Comparison of ENCODE assay signal across 15 cellular contexts in the genomic region with DNA sequence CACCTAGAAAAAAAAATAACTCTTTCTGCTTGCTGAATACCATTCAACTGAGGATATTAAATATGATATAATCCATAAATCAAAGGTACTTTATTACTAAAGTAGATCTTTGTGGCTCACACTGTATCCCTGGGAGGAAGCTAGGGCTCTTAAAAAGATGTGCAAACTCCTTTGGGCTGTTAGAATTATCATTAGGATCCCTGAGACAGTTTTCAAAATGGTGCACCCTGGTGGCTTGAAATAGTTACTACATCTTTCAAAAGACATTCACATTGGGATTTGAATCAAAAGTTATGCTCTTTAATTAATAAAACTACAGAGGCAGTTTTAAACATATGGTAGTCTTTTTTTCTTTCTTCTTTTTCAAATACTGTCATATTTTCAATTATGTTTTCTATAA.
DNase-seq lines count a peak whose midpoint lies in the region; ATAC-seq and TF ChIP-seq lines count a peak whose summit lies in the region.
"Had no signal": no experiment of that assay in that cellular context is flagged by ENCODE, and none has a peak within 500 bp of the region (broad histone marks: within the 10 kb centered on the region; RNA-seq: fewer than 3 reads in every experiment).

No MANE protein-coding gene starts in this region.

- H3K27ac ChIP-seq in A673 (ENCODE audit: low read depth, low read length, poor library complexity, severe bottlenecking): no peak overlapping the region
- no peak overlapping the region for H3K27ac ChIP-seq in PC-3 (ENCODE audit: low read length)
- no peak overlapping the region for H3K27ac ChIP-seq in suprapubic skin
- H3K27ac ChIP-seq: body of pancreas, thoracic aorta had no signal

- TF ChIP-seq POLR2A in suprapubic skin (IDR thresholded peaks at IDR 0.05): no peak

- H3K9ac ChIP-seq in PC-3 (ENCODE audit: low read length): no peak overlapping the region

- intact Hi-C loops in A673 (cut with micrococcal nuclease; ENCODE audit: unreplicated experiment) (no loop called here), PC-3 (cut with micrococcal nuclease) (no loop called here)

- H3K4me1 ChIP-seq in A673 (ENCODE audit: insufficient read depth, low read length, poor library complexity, severe bottlenecking) (no peaks in the 10 kb centered on the region), PC-3 (ENCODE audit: insufficient read depth, low read length) (no peaks in the 10 kb centered on the region), suprapubic skin (no peaks in the 10 kb centered on the region)
- H3K4me1 ChIP-seq: body of pancreas had no signal

- H3K4me2 ChIP-seq in PC-3 (ENCODE audit: low read length): no peak overlapping the region

- H3K36me3 ChIP-seq in A673 (ENCODE audit: insufficient read depth, low read length, poor library complexity, severe bottlenecking): no peaks in the 10 kb centered on the region
- H3K36me3 ChIP-seq in PC-3 (ENCODE audit: low read depth, low read length): no peaks in the 10 kb centered on the region
- no peaks in the 10 kb centered on the region for H3K36me3 ChIP-seq in suprapubic skin
- H3K36me3 ChIP-seq: thoracic aorta had no signal

- H2AFZ ChIP-seq in PC-3 (ENCODE audit: low read length): no peak overlapping the region

- H3K79me2 ChIP-seq in PC-3 (ENCODE audit: low read length): no peaks in the 10 kb centered on the region

- TF ChIP-seq CTCF in A673 (conservative IDR thresholded peaks at IDR 0.05; ENCODE audit: low read depth, low read length) (peak; percentile 50), PC-3 (conservative IDR thresholded peaks at IDR 0.05; ENCODE audit: low read depth, low read length) (peak; percentile 63), fibroblast of pulmonary artery (IDR thresholded peaks at IDR 0.05; ENCODE audit: low read length, missing control alignments) (peak; percentile 44), suprapubic skin (IDR thresholded peaks at IDR 0.05) (no peak)

- H3K4me3 ChIP-seq in A673 (ENCODE audit: low read depth, low read length, poor library complexity, severe bottlenecking): no peak overlapping the region
- H3K4me3 ChIP-seq in PC-3 (ENCODE audit: low read length): no peak overlapping the region
- H3K4me3 ChIP-seq in fibroblast of pulmonary artery (replicated peaks; ENCODE audit: low read depth, low read length): no peak overlapping the region
- no peak overlapping the region for H3K4me3 ChIP-seq in suprapubic skin
- H3K4me3 ChIP-seq: body of pancreas, thoracic aorta had no signal

- H3K9me2 ChIP-seq in PC-3 (replicated peaks; ENCODE audit: low read length): no peaks in the 10 kb centered on the region

- TF ChIP-seq EP300 in suprapubic skin (IDR thresholded peaks at IDR 0.05): no peak

- H3K9me3 ChIP-seq in A673 (ENCODE audit: low read depth, low read length, poor library complexity, severe bottlenecking) (no peaks in the 10 kb centered on the region), PC-3 (ENCODE audit: low read length) (no peaks in the 10 kb centered on the region), suprapubic skin (no peaks in the 10 kb centered on the region)
- H3K9me3 ChIP-seq: body of pancreas, thoracic aorta had no signal

- CTCF ChIA-PET in A673 (lab: Charles Lee) (no interaction called here), PC-3 (lab: Charles Lee) (no interaction called here)

- ATAC-seq in PC-3: no peak
- ATAC-seq: body of pancreas had no signal

- BruUV-seq in A673 (replicated peaks; lab: Mats Ljungman, UMichigan): no TSS peak
- BruUV-seq in PC-3 (replicated peaks; lab: Mats Ljungman, UMichigan): no TSS peak

- DNase-seq in A673 (ENCODE audit: low spot score): peak; percentile 15
- DNase-seq in GM03348 (ENCODE audit: low spot score): peak; percentile 11
- DNase-seq in PC-3: peak; percentile 40
- peak; percentile 15 for DNase-seq in fibroblast of pulmonary artery (ENCODE audit: low read depth)
- DNase-seq in medulla oblongata (ENCODE audit: extremely low spot score): no peak
- DNase-seq in DMS153 treated with DMSO at 0.1 percent for 48 hours (lab: John Stamatoyannopoulos, UW; ENCODE audit: unreplicated experiment): no peak
- DNase-seq in suprapubic skin (ENCODE audit: low spot score in 2 of 2): no peak
- DNase-seq in retina: no peak
- DNase-seq: activated CD8-positive, alpha-beta memory T cell treated with anti-CD3 and anti-CD28 coated beads for 24 hours; body of pancreas; DMS153; head of caudate nucleus; SIG-M5; stimulated activated CD4-positive, alpha-beta T cell treated with anti-CD3 and anti-CD28 coated beads, Interleukin-4, amount 100 ng/mL, for 24 hours had no signal

- H4K20me1 ChIP-seq in PC-3 (ENCODE audit: low read length): no peaks in the 10 kb centered on the region

- H3K27me3 ChIP-seq in A673 (replicated peaks; ENCODE audit: insufficient read depth, low read depth, low read length, poor library complexity): peaks cover 59% of the 10 kb centered on the region
- H3K27me3 ChIP-seq in PC-3 (ENCODE audit: low read length): peaks cover 34% of the 10 kb centered on the region; the same call in 1 of the 2 replicates
- no peaks in the 10 kb centered on the region for H3K27me3 ChIP-seq in suprapubic skin
- H3K27me3 ChIP-seq: body of pancreas had no signal

- POLR2A ChIA-PET in A673 (lab: Charles Lee; ENCODE audit: low non-redundant PET): no interaction called here
- POLR2A ChIA-PET in PC-3 (lab: Charles Lee; ENCODE audit: unreplicated experiment): no interaction called here

- H3F3A ChIP-seq in PC-3 (ENCODE audit: low read length, unreplicated experiment): no peaks in the 10 kb centered on the region

Comparison
In these comparisons a context has a peak if more than half of its experiments do, and no peak if none do; other contexts are left out.
1. DNase-seq: peak in A673 (single experiment), GM03348 (single experiment), PC-3 (single experiment) and fibroblast of pulmonary artery (single experiment); none in medulla oblongata (single experiment), DMS153 treated with DMSO at 0.1 percent for 48 hours (single experiment), suprapubic skin (0 of 2) and retina (single experiment).
2. CTCF ChIP-seq: peak in A673 (single experiment), PC-3 (single experiment) and fibroblast of pulmonary artery (single experiment); none in suprapubic skin (0 of 2).